2 cellular contexts compared by ENCODE assay signal in genomic region chr17:19162375-19163216, GRCh38. TPM values are rescaled to one million over a fixed set of nuclear protein-coding genes. Genes with fewer than 3 reads are reported as not detected.
"Had no signal": no experiment of that assay in that cellular context is flagged by ENCODE, and none has a peak within 500 bp of the region (broad histone marks: within the 10 kb centered on the region; RNA-seq: fewer than 3 reads in every experiment).

No MANE protein-coding gene starts in this region.

RNA-seq across cellular contexts. Expression of gene GRAPL, which starts 35.2 kb away (rescaled TPM):
- total RNA-seq: smooth muscle cell had no signal
- polyA plus RNA-seq: cardiac muscle cell, smooth muscle cell had no signal
